In the genomic region with DNA sequence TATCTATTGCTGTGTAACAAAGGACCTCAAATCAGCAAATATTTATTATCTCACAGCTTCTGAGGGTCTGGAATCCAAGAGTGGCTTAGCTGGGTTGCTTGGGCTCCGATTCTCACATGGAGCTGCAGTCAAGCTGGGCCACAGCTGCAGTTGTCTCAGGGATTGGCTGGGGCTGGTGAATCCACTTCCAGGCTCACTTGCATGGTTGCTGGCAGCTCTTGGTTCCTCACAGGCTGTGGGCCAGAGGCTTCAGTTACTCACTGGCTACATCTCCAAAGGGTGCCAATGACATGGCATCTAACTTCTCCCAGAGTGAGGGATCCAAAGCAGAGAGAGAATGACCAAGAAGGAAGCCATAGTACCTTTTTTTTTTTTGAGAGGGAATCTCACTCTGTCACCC, we compare ENCODE assay signal across 14 cellular contexts. TPM values are rescaled to one million over a fixed set of nuclear protein-coding genes. Genes with fewer than 3 reads are reported as not detected.
DNase-seq lines count a peak whose midpoint lies in the region; ATAC-seq and TF ChIP-seq lines count a peak whose summit lies in the region.
"Had no signal": no experiment of that assay in that cellular context is flagged by ENCODE, and none has a peak within 500 bp of the region (broad histone marks: within the 10 kb centered on the region; RNA-seq: fewer than 3 reads in every experiment).

No MANE protein-coding gene starts in this region.

- H3K27ac Mint-ChIP-seq in T-helper 17 cell = no peak overlapping the region
- H3K27ac Mint-ChIP-seq: CD4-positive, CD25-positive, alpha-beta regulatory T cell had no signal

- H3K27ac ChIP-seq in gastrocnemius medialis = peak overlapping the region; percentile 54 to 79 (median 66)

- no peaks in the 10 kb centered on the region for H3K36me3 ChIP-seq in gastrocnemius medialis

- H3K27me3 Mint-ChIP-seq in T-helper 17 cell = peaks cover 31% of the 10 kb centered on the region

- intact Hi-C loops in gastrocnemius medialis (cut with DNase I; ENCODE audit: low total_unique reads) = no loop called here

- peak; percentile 41 for DNase-seq in activated effector memory CD4-positive, alpha-beta T cell treated with anti-CD3 and anti-CD28 coated beads, Interleukin-2, amount 50 U/mL, for 16 hours
- no peak for DNase-seq in activated effector memory CD4-positive, alpha-beta T cell treated with Interleukin-2 at 50 U/mL for 16 hours
- DNase-seq in T-helper 17 cell (no peak), left lobe of liver (ENCODE audit: low spot score) (peak; percentile 19), gastrocnemius medialis (peak; percentile 79 to 88), NCI-H2171 treated with DMSO at 0.1 percent for 48 hours (lab: John Stamatoyannopoulos, UW) (no peak)
- DNase-seq: 8988T; CD4-positive, CD25-positive, alpha-beta regulatory T cell; DMS79; NCI-H1105; NCI-H187 treated with DMSO at 0.1 percent for 48 hours; SIG-M5 had no signal

- in situ Hi-C loops in gastrocnemius medialis (cut with MboI; ENCODE audit: low sequenced_read_pairs in 4 of 4) = no loop called here

- TF ChIP-seq CTCF in gastrocnemius medialis (IDR thresholded peaks at IDR 0.05 in 4 of 5, conservative IDR thresholded peaks at IDR 0.05 in 1 of 5) = no peak

- ATAC-seq in T-helper 17 cell = no peak
- no peak for ATAC-seq in left lobe of liver
- peak; percentile 90 to 97 for ATAC-seq in gastrocnemius medialis
- ATAC-seq in SK-N-SH treated with all-trans-retinoic acid at 6 μM for 48 hours = no peak
- no peak for ATAC-seq in HG02852 (IDR thresholded peaks at IDR 0.05; ENCODE audit: unreplicated experiment)

- H3K27me3 ChIP-seq in gastrocnemius medialis = no peaks in the 10 kb centered on the region

- TF ChIP-seq POLR2A in gastrocnemius medialis (IDR thresholded peaks at IDR 0.05) = no peak

- H3K9me3 ChIP-seq in T-helper 17 cell (ENCODE audit: control insufficient read depth, low read length, poor library complexity, severe bottlenecking) (no peaks in the 10 kb centered on the region), gastrocnemius medialis (no peaks in the 10 kb centered on the region)

- H3K4me1 ChIP-seq in gastrocnemius medialis = peaks cover 16 to 21% of the 10 kb centered on the region in 2 donors

- peaks cover 5% of the 10 kb centered on the region for H3K36me3 Mint-ChIP-seq in T-helper 17 cell (ENCODE audit: low read depth)
- H3K36me3 Mint-ChIP-seq: CD4-positive, CD25-positive, alpha-beta regulatory T cell had no signal

- peaks cover 10% of the 10 kb centered on the region for H3K4me1 Mint-ChIP-seq in T-helper 17 cell
- H3K4me1 Mint-ChIP-seq: CD4-positive, CD25-positive, alpha-beta regulatory T cell had no signal

- peak overlapping the region; percentile 5 for H3K4me3 Mint-ChIP-seq in T-helper 17 cell

- H3K4me3 ChIP-seq in gastrocnemius medialis = no peak overlapping the region

TF ChIP-seq in SK-N-SH treated with all-trans-retinoic acid at 6 μM for 48 hours, 23 proteins besides CTCF, POLR2A, EP300 and RAD21:
- TF ChIP-seq RARB (CRISPR knock-in tag; IDR thresholded peaks at IDR 0.05) = no peak
- TF ChIP-seq ZC3H10 (CRISPR knock-in tag; IDR thresholded peaks at IDR 0.05) = no peak
- TF ChIP-seq GLIS3 (CRISPR knock-in tag; IDR thresholded peaks at IDR 0.05) = no peak
- no peak for TF ChIP-seq ZNF565 (CRISPR knock-in tag; conservative IDR thresholded peaks at IDR 0.05; ENCODE audit: low read depth)
- TF ChIP-seq, protein P1, sequence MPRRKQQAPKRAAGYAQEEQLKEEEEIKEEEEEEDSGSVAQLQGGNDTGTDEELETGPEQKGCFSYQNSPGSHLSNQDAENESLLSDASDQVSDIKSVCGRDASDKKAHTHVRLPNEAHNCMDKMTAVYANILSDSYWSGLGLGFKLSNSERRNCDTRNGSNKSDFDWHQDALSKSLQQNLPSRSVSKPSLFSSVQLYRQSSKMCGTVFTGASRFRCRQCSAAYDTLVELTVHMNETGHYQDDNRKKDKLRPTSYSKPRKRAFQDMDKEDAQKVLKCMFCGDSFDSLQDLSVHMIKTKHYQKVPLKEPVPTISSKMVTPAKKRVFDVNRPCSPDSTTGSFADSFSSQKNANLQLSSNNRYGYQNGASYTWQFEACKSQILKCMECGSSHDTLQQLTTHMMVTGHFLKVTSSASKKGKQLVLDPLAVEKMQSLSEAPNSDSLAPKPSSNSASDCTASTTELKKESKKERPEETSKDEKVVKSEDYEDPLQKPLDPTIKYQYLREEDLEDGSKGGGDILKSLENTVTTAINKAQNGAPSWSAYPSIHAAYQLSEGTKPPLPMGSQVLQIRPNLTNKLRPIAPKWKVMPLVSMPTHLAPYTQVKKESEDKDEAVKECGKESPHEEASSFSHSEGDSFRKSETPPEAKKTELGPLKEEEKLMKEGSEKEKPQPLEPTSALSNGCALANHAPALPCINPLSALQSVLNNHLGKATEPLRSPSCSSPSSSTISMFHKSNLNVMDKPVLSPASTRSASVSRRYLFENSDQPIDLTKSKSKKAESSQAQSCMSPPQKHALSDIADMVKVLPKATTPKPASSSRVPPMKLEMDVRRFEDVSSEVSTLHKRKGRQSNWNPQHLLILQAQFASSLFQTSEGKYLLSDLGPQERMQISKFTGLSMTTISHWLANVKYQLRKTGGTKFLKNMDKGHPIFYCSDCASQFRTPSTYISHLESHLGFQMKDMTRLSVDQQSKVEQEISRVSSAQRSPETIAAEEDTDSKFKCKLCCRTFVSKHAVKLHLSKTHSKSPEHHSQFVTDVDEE (CRISPR knock-in tag; IDR thresholded peaks at IDR 0.05) = no peak
- TF ChIP-seq SNAI2 (CRISPR knock-in tag; IDR thresholded peaks at IDR 0.05) = no peak
- no peak for TF ChIP-seq ARNTL (CRISPR knock-in tag; IDR thresholded peaks at IDR 0.05; ENCODE audit: borderline replicate concordance, low read depth)
- TF ChIP-seq ZNF70 (CRISPR knock-in tag; IDR thresholded peaks at IDR 0.05) = no peak
- no peak for TF ChIP-seq CSDC2 (CRISPR knock-in tag; IDR thresholded peaks at IDR 0.05)
- no peak for TF ChIP-seq ESRRG (CRISPR knock-in tag; IDR thresholded peaks at IDR 0.05)
- TF ChIP-seq, protein P2, sequence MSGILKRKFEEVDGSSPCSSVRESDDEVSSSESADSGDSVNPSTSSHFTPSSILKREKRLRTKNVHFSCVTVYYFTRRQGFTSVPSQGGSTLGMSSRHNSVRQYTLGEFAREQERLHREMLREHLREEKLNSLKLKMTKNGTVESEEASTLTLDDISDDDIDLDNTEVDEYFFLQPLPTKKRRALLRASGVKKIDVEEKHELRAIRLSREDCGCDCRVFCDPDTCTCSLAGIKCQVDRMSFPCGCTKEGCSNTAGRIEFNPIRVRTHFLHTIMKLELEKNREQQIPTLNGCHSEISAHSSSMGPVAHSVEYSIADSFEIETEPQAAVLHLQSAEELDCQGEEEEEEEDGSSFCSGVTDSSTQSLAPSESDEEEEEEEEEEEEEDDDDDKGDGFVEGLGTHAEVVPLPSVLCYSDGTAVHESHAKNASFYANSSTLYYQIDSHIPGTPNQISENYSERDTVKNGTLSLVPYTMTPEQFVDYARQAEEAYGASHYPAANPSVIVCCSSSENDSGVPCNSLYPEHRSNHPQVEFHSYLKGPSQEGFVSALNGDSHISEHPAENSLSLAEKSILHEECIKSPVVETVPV (CRISPR knock-in tag; IDR thresholded peaks at IDR 0.05) = no peak
- TF ChIP-seq, protein P3, sequence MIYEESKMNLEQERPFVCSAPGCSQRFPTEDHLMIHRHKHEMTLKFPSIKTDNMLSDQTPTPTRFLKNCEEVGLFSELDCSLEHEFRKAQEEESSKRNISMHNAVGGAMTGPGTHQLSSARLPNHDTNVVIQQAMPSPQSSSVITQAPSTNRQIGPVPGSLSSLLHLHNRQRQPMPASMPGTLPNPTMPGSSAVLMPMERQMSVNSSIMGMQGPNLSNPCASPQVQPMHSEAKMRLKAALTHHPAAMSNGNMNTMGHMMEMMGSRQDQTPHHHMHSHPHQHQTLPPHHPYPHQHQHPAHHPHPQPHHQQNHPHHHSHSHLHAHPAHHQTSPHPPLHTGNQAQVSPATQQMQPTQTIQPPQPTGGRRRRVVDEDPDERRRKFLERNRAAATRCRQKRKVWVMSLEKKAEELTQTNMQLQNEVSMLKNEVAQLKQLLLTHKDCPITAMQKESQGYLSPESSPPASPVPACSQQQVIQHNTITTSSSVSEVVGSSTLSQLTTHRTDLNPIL (CRISPR knock-in tag; IDR thresholded peaks at IDR 0.05; ENCODE audit: low read depth) = no peak

RNA-seq across cellular contexts. Expression of a gene that starts 13.9 kb away (rescaled TPM):
- total RNA-seq in T-helper 17 cell = 1 to 10 TPM; 1.4 to 2.7 TPM
- 3.8 TPM for total RNA-seq in left lobe of liver
- total RNA-seq in gastrocnemius medialis = 100 to 1,000 TPM; 200 to 308 (median 266) TPM

Comparison
In these comparisons a context has a peak if more than half of its experiments do, and no peak if none do; other contexts are left out.
1. DNase-seq: peak in activated effector memory CD4-positive, alpha-beta T cell treated with anti-CD3 and anti-CD28 coated beads, Interleukin-2, amount 50 U/mL, for 16 hours (single experiment), left lobe of liver (single experiment) and gastrocnemius medialis (2 of 2); none in activated effector memory CD4-positive, alpha-beta T cell treated with Interleukin-2 at 50 U/mL for 16 hours (single experiment), T-helper 17 cell (0 of 3) and NCI-H2171 treated with DMSO at 0.1 percent for 48 hours (single experiment).
2. ATAC-seq: peak in gastrocnemius medialis (2 of 2); none in T-helper 17 cell (single experiment), left lobe of liver (single experiment), SK-N-SH treated with all-trans-retinoic acid at 6 μM for 48 hours (single experiment) and HG02852 (single experiment).
3. RNA of a gene that starts 13.9 kb away (total RNA-seq): 200 to 308 TPM in gastrocnemius medialis; 3.8 TPM in left lobe of liver (single experiment) and 1.4 to 2.7 TPM in T-helper 17 cell; every median in the first group is over 10 times any median in the second.